In genomic region chr9:136567651-136568287, GRCh38 we compare ENCODE assay signal across 10 cellular contexts. TPM values are rescaled to one million over a fixed set of nuclear protein-coding genes. Genes with fewer than 3 reads are reported as not detected.
A peak's percentile ranks its signal among the peaks of the same experiment; 100 is the strongest.
DNase-seq lines count a peak whose midpoint lies in the region; ATAC-seq and TF ChIP-seq lines count a peak whose summit lies in the region.
"Had no signal": no experiment of that assay in that cellular context is flagged by ENCODE, and none has a peak within 500 bp of the region (broad histone marks: within the 10 kb centered on the region; RNA-seq: fewer than 3 reads in every experiment).

No MANE protein-coding gene starts in this region.

- no peaks in the 10 kb centered on the region for H3K36me3 Mint-ChIP-seq in stimulated activated effector memory CD8-positive, alpha-beta T cell treated with anti-CD3 and anti-CD28 coated beads, Interleukin-12 subunit alpha, Interleukin-12 subunit beta, amount 100 ng/mL, for 72 hours
- H3K36me3 Mint-ChIP-seq: CD14-positive monocyte had no signal

- DNase-seq in COLO829 (ENCODE audit: low spot score) = peak; percentile 54
- peak; percentile 91 for DNase-seq in RKO (ENCODE audit: low spot score)
- peak; percentile 75 for DNase-seq in fibroblast of pulmonary artery (ENCODE audit: low read depth)
- DNase-seq in omental fat pad (ENCODE audit: low spot score) = no peak
- no peak for DNase-seq in stimulated activated effector memory CD8-positive, alpha-beta T cell treated with anti-CD3 and anti-CD28 coated beads, Interleukin-12 subunit alpha, Interleukin-12 subunit beta, amount 100 ng/mL, for 72 hours (ENCODE audit: low spot score in 2 of 2)
- DNase-seq in GM13977 (ENCODE audit: low spot score) = no peak
- DNase-seq in NCI-H1930 (lab: John Stamatoyannopoulos, UW) = no peak

- in situ Hi-C loops in GM13977 (cut with MboI; ENCODE audit: low pct_unique_long_range_greater_than_20kb, low sequenced_read_pairs, unreplicated experiment) = no loop called here

- TF ChIP-seq CTCF in fibroblast of pulmonary artery (IDR thresholded peaks at IDR 0.05; ENCODE audit: low read length, missing control alignments) = no peak
- TF ChIP-seq CTCF in omental fat pad (IDR thresholded peaks at IDR 0.05) = no peak
- TF ChIP-seq CTCF in GM13977 (IDR thresholded peaks at IDR 0.05; ENCODE audit: extremely low read depth, insufficient read depth, missing control alignments) = no peak

- peaks cover 11% of the 10 kb centered on the region for H3K4me1 Mint-ChIP-seq in stimulated activated effector memory CD8-positive, alpha-beta T cell treated with anti-CD3 and anti-CD28 coated beads, Interleukin-12 subunit alpha, Interleukin-12 subunit beta, amount 100 ng/mL, for 72 hours

- H3K9me3 Mint-ChIP-seq in stimulated activated effector memory CD8-positive, alpha-beta T cell treated with anti-CD3 and anti-CD28 coated beads, Interleukin-12 subunit alpha, Interleukin-12 subunit beta, amount 100 ng/mL, for 72 hours = no peaks in the 10 kb centered on the region
- H3K9me3 Mint-ChIP-seq: central memory CD8-positive, alpha-beta T cell had no signal

- no peak overlapping the region for H3K4me3 ChIP-seq in fibroblast of pulmonary artery (replicated peaks; ENCODE audit: low read depth, low read length)

- ATAC-seq in omental fat pad (ENCODE audit: low FRiP score) (peak; percentile 67), HG03378 (IDR thresholded peaks at IDR 0.05; ENCODE audit: unreplicated experiment) (no peak)
- ATAC-seq in stimulated activated effector memory CD8-positive, alpha-beta T cell treated with anti-CD3 and anti-CD28 coated beads, Interleukin-12 subunit alpha, Interleukin-12 subunit beta, amount 100 ng/mL, for 72 hours = no peak

- H3K4me3 Mint-ChIP-seq in stimulated activated effector memory CD8-positive, alpha-beta T cell treated with anti-CD3 and anti-CD28 coated beads, Interleukin-12 subunit alpha, Interleukin-12 subunit beta, amount 100 ng/mL, for 72 hours = no peak overlapping the region
- H3K4me3 Mint-ChIP-seq: CD14-positive monocyte; central memory CD8-positive, alpha-beta T cell had no signal

- H3K27ac Mint-ChIP-seq in stimulated activated effector memory CD8-positive, alpha-beta T cell treated with anti-CD3 and anti-CD28 coated beads, Interleukin-12 subunit alpha, Interleukin-12 subunit beta, amount 100 ng/mL, for 72 hours = no peak overlapping the region
- H3K27ac Mint-ChIP-seq: CD14-positive monocyte had no signal

RNA-seq across cellular contexts. Expression of gene NOTCH1, which starts 21.9 kb away (rescaled TPM):
- 10 to 100 TPM; 10.4 to 61.8 (median 55.1) TPM for total RNA-seq in omental fat pad

Comparison
In these comparisons a context has a peak if more than half of its experiments do, and no peak if none do; other contexts are left out.
1. DNase-seq: peak in COLO829 (single experiment), RKO (single experiment) and fibroblast of pulmonary artery (single experiment); none in omental fat pad (single experiment), stimulated activated effector memory CD8-positive, alpha-beta T cell treated with anti-CD3 and anti-CD28 coated beads, Interleukin-12 subunit alpha, Interleukin-12 subunit beta, amount 100 ng/mL, for 72 hours (0 of 2), GM13977 (single experiment) and NCI-H1930 (0 of 2).